8 cellular contexts compared by ENCODE assay signal in the genomic region with DNA sequence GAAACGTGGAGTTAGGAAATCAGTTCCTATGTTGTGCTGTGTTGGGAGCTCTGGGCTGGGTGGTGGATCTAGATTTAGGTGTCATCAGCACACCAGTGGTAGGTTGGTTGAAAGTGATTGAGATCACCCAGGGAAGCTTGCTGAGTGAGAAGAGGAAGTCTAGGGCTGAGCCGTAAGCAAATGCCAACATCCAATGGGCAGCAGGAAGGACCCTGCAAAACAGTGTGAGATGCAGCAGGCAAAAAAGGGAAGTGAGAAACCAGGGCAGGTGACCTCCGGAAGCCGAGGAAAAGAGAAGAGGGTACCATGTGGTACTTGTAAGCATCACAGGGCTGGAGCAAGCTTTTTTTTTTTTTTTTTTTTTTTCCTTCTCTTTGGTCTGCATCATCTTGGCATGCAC. TPM values are rescaled to one million over a fixed set of nuclear protein-coding genes. Genes with fewer than 3 reads are reported as not detected.
A peak's percentile ranks its signal among the peaks of the same experiment; 100 is the strongest.
DNase-seq lines count a peak whose midpoint lies in the region; ATAC-seq, FAIRE-seq and TF ChIP-seq lines count a peak whose summit lies in the region.

No MANE protein-coding gene starts in this region.

- FAIRE-seq in H1 (lab: Jason Lieb, UNC) = no peak

- H4K8ac ChIP-seq in H1 (ENCODE audit: extremely low read depth, insufficient read depth, low read length) = no peak overlapping the region

- H3K4me1 ChIP-seq in H1 (replicated peaks in 1 of 4; ENCODE audit: control insufficient read depth in 3 of 4, insufficient read depth in 4 of 4, low read length in 3 of 4) (peaks cover 0 to 6% (median 6%) of the 10 kb centered on the region in 4 experiments; a peak in 6 of 7 replicates), transverse colon (peaks cover 0 to 20% (median 2%) of the 10 kb centered on the region in 4 donors)

- no peaks in the 10 kb centered on the region for H3K79me1 ChIP-seq in H1 (ENCODE audit: low read depth, low read length)

- no peak overlapping the region for H4K91ac ChIP-seq in H1 (replicated peaks; ENCODE audit: insufficient read length, low read length)

- H3K9ac ChIP-seq in H1 (replicated peaks in 1 of 4; ENCODE audit: extremely low read depth in 1 of 4, low read depth in 3 of 4, low read length in 3 of 4) = no peak overlapping the region

- no peak for TF ChIP-seq POLR2A in H1 (IDR thresholded peaks at IDR 0.05; ENCODE audit: control extremely low read depth in 1 of 2, low read depth in 2 of 2, low read length in 2 of 2)
- TF ChIP-seq POLR2A in transverse colon (IDR thresholded peaks at IDR 0.05) = no peak

- H3K18ac ChIP-seq in H1 (ENCODE audit: extremely low read depth, low read length) = no peak overlapping the region

- no peaks in the 10 kb centered on the region for H3K79me2 ChIP-seq in H1 (ENCODE audit: control insufficient read depth in 1 of 2, insufficient read depth in 2 of 2, low read length in 2 of 2)

- no peak overlapping the region for H3K23ac ChIP-seq in H1 (ENCODE audit: insufficient read length)

- H3K36me3 ChIP-seq in H1 (ENCODE audit: control insufficient read depth in 2 of 4, insufficient read depth in 4 of 4, low read length in 3 of 4) (no peaks in the 10 kb centered on the region), transverse colon (no peaks in the 10 kb centered on the region)

- 0 out of 2 replicates have a peak overlapping the region, but pooled peaks have one; percentile 5 for H2AK5ac ChIP-seq in H1 (ENCODE audit: low read depth, low read length)

- no peaks in the 10 kb centered on the region; a peak in 1 of 7 replicates for H3K27me3 ChIP-seq in H1 (replicated peaks in 1 of 4; ENCODE audit: control insufficient read depth in 3 of 4, extremely low read depth in 1 of 4, insufficient read depth in 3 of 4, low read length in 3 of 4)
- H3K27me3 ChIP-seq in transverse colon = no peaks in the 10 kb centered on the region

- TF ChIP-seq RAD21 in H1 (IDR thresholded peaks at IDR 0.05 in 1 of 2, conservative IDR thresholded peaks at IDR 0.05 in 1 of 2; ENCODE audit: low read depth in 2 of 2, low read length in 2 of 2) = no peak

- DNase-seq in CMK (ENCODE audit: low read depth) (peak; percentile 27), H1 (ENCODE audit: low read depth in 1 of 2, low spot score in 2 of 2) (no peak), transverse colon (peak; percentile 67), NCI-H2081 (lab: John Stamatoyannopoulos, UW) (no peak), kidney tubule cell (ENCODE audit: low spot score) (no peak), activated gamma-delta T cell treated with Interleukin-2 at 50 U/mL for 16 hours (no peak)

- no peak overlapping the region for H3K4ac ChIP-seq in H1 (replicated peaks; ENCODE audit: insufficient read length, low read depth, low read length)

- no peak overlapping the region for H3K4me2 ChIP-seq in H1 (ENCODE audit: insufficient read depth in 1 of 2, low read depth in 2 of 2, low read length in 2 of 2)

- peak overlapping the region; percentile 85 for H2AFZ ChIP-seq in H1 (ENCODE audit: low read length)

- H2BK5ac ChIP-seq in H1 (ENCODE audit: low read depth, low read length) = no peak overlapping the region

- H3K14ac ChIP-seq in H1 (ENCODE audit: insufficient read length) = no peak overlapping the region

- in situ Hi-C loops in transverse colon (cut with MboI; ENCODE audit: low pct_ligation_motif_present in 1 of 4, low pct_unique_long_range_greater_than_20kb in 1 of 4, low sequenced_read_pairs in 3 of 4) = no loop called here

- H3K27ac ChIP-seq in H1 (ENCODE audit: low read depth, low read length) (no peak overlapping the region), transverse colon (peak overlapping the region in 3 of 4 donors; percentile 1 to 10 (median 9))

- intact Hi-C loops in transverse colon (cut with DNase I; ENCODE audit: low total_unique reads) = no loop called here

- H3K4me3 ChIP-seq in H1 (ENCODE audit: extremely low read depth in 1 of 4, insufficient read depth in 2 of 4, low read depth in 3 of 4, low read length in 4 of 4) (no peak overlapping the region), transverse colon (no peak overlapping the region)

- no peaks in the 10 kb centered on the region for H4K20me1 ChIP-seq in H1 (replicated peaks in 1 of 2; ENCODE audit: control insufficient read depth in 1 of 2, insufficient read depth in 2 of 2, low read length in 2 of 2)

- WGBS in H1 (ENCODE audit: extremely low coverage in 1 of 2, insufficient coverage in 1 of 2, insufficient read length in 1 of 2, insufficient replicate concordance in 2 of 2, low coverage in 1 of 2, low lambda C conversion rate in 2 of 2, missing lambda C conversion rate in 1 of 2), 2 experiments = 86% methylated on average over 4 of the region's 4 CpGs; no CpG with 5 or more reads in 1 of the 2 experiments
- WGBS in transverse colon (ENCODE audit: low coverage in 1 of 2), 2 donors = 63 to 69% methylated on average over 4 of the region's 4 CpGs

- H2BK120ac ChIP-seq in H1 (replicated peaks; ENCODE audit: low read depth, low read length) = no peak overlapping the region

- H3K23me2 ChIP-seq in H1 (ENCODE audit: low read depth, low read length) = no peaks in the 10 kb centered on the region

- ATAC-seq in GM21381 (IDR thresholded peaks at IDR 0.05; ENCODE audit: unreplicated experiment) = peak; percentile 86
- peak; percentile 90 for ATAC-seq in HG03521 (IDR thresholded peaks at IDR 0.05; ENCODE audit: unreplicated experiment)

- TF ChIP-seq EP300 in H1 (IDR thresholded peaks at IDR 0.05; ENCODE audit: borderline replicate concordance in 1 of 2, low read depth in 2 of 2, low read length in 2 of 2) = no peak
- TF ChIP-seq EP300 in transverse colon (IDR thresholded peaks at IDR 0.05; ENCODE audit: low read depth) = no peak

- no peak overlapping the region for H4K5ac ChIP-seq in H1 (ENCODE audit: insufficient read length, low read depth, low read length)

- H2BK12ac ChIP-seq in H1 (ENCODE audit: low read depth, low read length) = peak overlapping the region; percentile 53; the same call in 1 of the 2 replicates

- no peak for TF ChIP-seq CTCF in H1 (IDR thresholded peaks at IDR 0.05; ENCODE audit: control extremely low read depth in 1 of 3, insufficient read depth in 1 of 3, low read depth in 1 of 3, low read length in 3 of 3)
- no peak for TF ChIP-seq CTCF in transverse colon (IDR thresholded peaks at IDR 0.05)

- CTCF ChIA-PET in H1 (lab: Charles Lee; ENCODE audit: partially characterized antibody) = interaction anchor here (0.9 to 3.9 kb wide), 4 partner anchors 10 to 263 kb away, joined by 3 to 35 read pairs (median 4); no protein-coding TSS in a partner anchor

- no peak overlapping the region; the same call in 1 of the 2 replicates for H2BK20ac ChIP-seq in H1 (ENCODE audit: low read length)

- 0 out of 2 replicates have a peak overlapping the region, but pooled peaks have one; percentile 36 for H2BK15ac ChIP-seq in H1 (ENCODE audit: low read length)

- POLR2A ChIA-PET in H1 (lab: Charles Lee; ENCODE audit: partially characterized antibody) = interaction anchor here (1.0 to 2.3 kb wide), 5 partner anchors 50 to 113 kb away, joined by 3 to 6 read pairs (median 3); partner anchors contain the start of gene CNBP

- H3K9me3 ChIP-seq in H1 (ENCODE audit: insufficient read depth in 2 of 2, low read depth in 1 of 2, low read length in 1 of 2) (no peaks in the 10 kb centered on the region), transverse colon (no peaks in the 10 kb centered on the region)

- no peak overlapping the region for H3K56ac ChIP-seq in H1 (replicated peaks; ENCODE audit: insufficient read length, low read depth, low read length)

TF ChIP-seq in H1, 55 proteins besides CTCF, POLR2A, EP300 and RAD21 (continues in another document):
- no peak for TF ChIP-seq KDM5A (IDR thresholded peaks at IDR 0.05; ENCODE audit: low read length)
- no peak for TF ChIP-seq FOSL1 (IDR thresholded peaks at IDR 0.05; ENCODE audit: insufficient read depth, low read depth, low read length)
- TF ChIP-seq SRF (IDR thresholded peaks at IDR 0.05; ENCODE audit: low read depth, low read length) = no peak
- TF ChIP-seq EZH2 (IDR thresholded peaks at IDR 0.05; ENCODE audit: low read depth, low read length, severe bottlenecking) = no peak
- TF ChIP-seq KDM1A (IDR thresholded peaks at IDR 0.05; ENCODE audit: borderline replicate concordance, low read length) = no peak
- no peak for TF ChIP-seq CBX8 (IDR thresholded peaks at IDR 0.05; ENCODE audit: borderline replicate concordance, low read depth, low read length)
- TF ChIP-seq SP2 (IDR thresholded peaks at IDR 0.05; ENCODE audit: low read length) = no peak

RNA-seq across cellular contexts. Expression of gene COPG1, which starts 15.9 kb away (rescaled TPM):
- 104 and 106 TPM in 2 replicates for total RNA-seq in H1 (2021; fragmentation: NEBNext Ultra II Directional; extraction: Animal tissue kit (Norgen Biotek cat#: 25700))
- polyA plus RNA-seq in H1 (2011; rRNA removed) = 50.7 and 52.7 TPM in 2 replicates
- polyA plus RNA-seq in H1 (2011; cell fraction: cytosol; rRNA removed) = 54.2 TPM
- polyA plus RNA-seq in H1 (2011; cell fraction: nucleus; rRNA removed) = 90.8 TPM
- polyA plus RNA-seq in H1 (2012, experiment 1 of 2) = 92.1 to 112 TPM (median 110 TPM) in 4 replicates
- 39.2 TPM for polyA plus RNA-seq in H1 (2012, experiment 2 of 2)
- 43.9 TPM for polyA plus RNA-seq in H1 (2013, experiment 1 of 2)
- 38.8 TPM for polyA plus RNA-seq in H1 (2013, experiment 2 of 2)
- polyA minus RNA-seq in H1 (2011; rRNA and poly(A)+ RNA removed) = 146 and 148 TPM in 2 replicates
- 62.9 TPM for polyA minus RNA-seq in H1 (2011; cell fraction: cytosol; rRNA and poly(A)+ RNA removed)
- 68.0 TPM for polyA minus RNA-seq in H1 (2011; cell fraction: nucleus; rRNA and poly(A)+ RNA removed)
- total RNA-seq in transverse colon = 100 to 1,000 TPM in 3 of 4 donors, 10 to 100 TPM in 1; 64.7 to 149 (median 116) TPM

RNA-seq across cellular contexts. Expression of gene HMCES, which starts 45.1 kb away (rescaled TPM):
- 46.7 and 49.5 TPM in 2 replicates for total RNA-seq in H1 (2021; fragmentation: NEBNext Ultra II Directional; extraction: Animal tissue kit (Norgen Biotek cat#: 25700))
- polyA plus RNA-seq in H1 (2011; rRNA removed) = 27.6 and 30.4 TPM in 2 replicates
- polyA plus RNA-seq in H1 (2011; cell fraction: cytosol; rRNA removed) = 26.4 TPM
- polyA plus RNA-seq in H1 (2011; cell fraction: nucleus; rRNA removed) = 17.6 TPM
- 35.2 to 56.7 TPM (median 52.2 TPM) in 4 replicates for polyA plus RNA-seq in H1 (2012, experiment 1 of 2)
- polyA plus RNA-seq in H1 (2012, experiment 2 of 2) = 32.7 TPM
- 22.5 TPM for polyA plus RNA-seq in H1 (2013, experiment 1 of 2)
- polyA plus RNA-seq in H1 (2013, experiment 2 of 2) = 22.2 TPM
- 22.2 and 26.2 TPM in 2 replicates for polyA minus RNA-seq in H1 (2011; rRNA and poly(A)+ RNA removed)
- 17.0 TPM for polyA minus RNA-seq in H1 (2011; cell fraction: cytosol; rRNA and poly(A)+ RNA removed)
- polyA minus RNA-seq in H1 (2011; cell fraction: nucleus; rRNA and poly(A)+ RNA removed) = 9.9 TPM
- 10 to 100 TPM; 11.3 to 32.6 (median 23.9) TPM for total RNA-seq in transverse colon

RNA-seq across cellular contexts. Expression of gene CNBP, which starts 49.8 kb away (rescaled TPM):
- total RNA-seq in H1 (2021; fragmentation: NEBNext Ultra II Directional; extraction: Animal tissue kit (Norgen Biotek cat#: 25700)) = 351 and 371 TPM in 2 replicates
- polyA plus RNA-seq in H1 (2011; rRNA removed) = 230 and 315 TPM in 2 replicates
- 431 TPM for polyA plus RNA-seq in H1 (2011; cell fraction: cytosol; rRNA removed)
- polyA plus RNA-seq in H1 (2011; cell fraction: nucleus; rRNA removed) = 165 TPM
- 271 to 353 TPM (median 334 TPM) in 4 replicates for polyA plus RNA-seq in H1 (2012, experiment 1 of 2)
- polyA plus RNA-seq in H1 (2012, experiment 2 of 2) = 41.1 TPM
- polyA plus RNA-seq in H1 (2013, experiment 1 of 2) = 223 TPM
- 230 TPM for polyA plus RNA-seq in H1 (2013, experiment 2 of 2)
- 294 and 423 TPM in 2 replicates for polyA minus RNA-seq in H1 (2011; rRNA and poly(A)+ RNA removed)
- 177 TPM for polyA minus RNA-seq in H1 (2011; cell fraction: cytosol; rRNA and poly(A)+ RNA removed)
- 111 TPM for polyA minus RNA-seq in H1 (2011; cell fraction: nucleus; rRNA and poly(A)+ RNA removed)
- 100 to 1,000 TPM; 169 to 329 (median 258) TPM for total RNA-seq in transverse colon

Comparison
In these comparisons a context has a peak if more than half of its experiments do, and no peak if none do; other contexts are left out.
1. DNase-seq: peak in CMK (single experiment) and transverse colon (single experiment); none in H1 (0 of 2), NCI-H2081 (0 of 2), kidney tubule cell (single experiment) and activated gamma-delta T cell treated with Interleukin-2 at 50 U/mL for 16 hours (single experiment).